Comparison of ENCODE assay signal across 1 cellular context in the genomic region with DNA sequence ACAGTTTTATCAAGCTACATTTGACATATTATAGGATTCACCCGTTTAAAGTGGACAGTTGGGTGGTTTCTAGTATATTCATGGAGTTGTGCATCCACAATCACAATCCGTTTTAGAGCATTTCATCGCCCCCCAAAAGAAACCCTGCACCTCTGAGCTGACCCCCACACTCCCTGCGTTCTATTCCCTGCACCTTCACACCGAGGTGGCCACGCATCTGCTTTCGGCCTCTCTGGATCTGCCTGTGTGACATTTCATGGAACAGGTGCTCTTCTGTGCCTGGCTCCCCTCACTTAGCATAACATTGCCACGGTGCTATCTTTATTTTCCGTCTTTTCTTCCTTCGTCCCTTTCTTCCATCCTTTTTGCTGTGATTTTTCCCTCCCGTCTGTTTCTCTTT.
TF ChIP-seq lines count a peak whose summit lies in the region.

No MANE protein-coding gene starts in this region.

TF ChIP-seq in K562, 482 proteins besides CTCF, POLR2A, EP300 and RAD21:
- peak; percentile 85 for TF ChIP-seq ZNF512 (tag; IDR thresholded peaks at IDR 0.05)
- TF ChIP-seq TEAD1 (CRISPR knock-in tag; IDR thresholded peaks at IDR 0.05): no peak
TF ChIP-seq in K562: peak in this region for 1.
